23 cellular contexts compared by ENCODE assay signal in genomic region chr16:89707695-89708094, GRCh38. TPM values are rescaled to one million over a fixed set of nuclear protein-coding genes. Genes with fewer than 3 reads are reported as not detected.
DNase-seq lines count a peak whose midpoint lies in the region; ATAC-seq, FAIRE-seq and TF ChIP-seq lines count a peak whose summit lies in the region.
"Had no signal": no experiment of that assay in that cellular context is flagged by ENCODE, and none has a peak within 500 bp of the region (broad histone marks: within the 10 kb centered on the region; RNA-seq: fewer than 3 reads in every experiment).

No MANE protein-coding gene starts in this region.

- no peaks in the 10 kb centered on the region for H3K79me2 ChIP-seq in HepG2 (ENCODE audit: insufficient read depth, low read length)

- WGBS in HepG2 (ENCODE audit: low lambda C conversion rate) = 94% methylated on average over 2 of the region's 9 CpGs
- no CpG with 5 or more reads among the region's 9 CpGs for WGBS in right lobe of liver (ENCODE audit: insufficient coverage, low coverage, low lambda C conversion rate, missing lambda C conversion rate)
- 89 to 92% (median 92%) methylated on average over 9 of the region's 9 CpGs for WGBS in psoas muscle, 3 donors

- H3K4me1 ChIP-seq in HepG2 (ENCODE audit: insufficient read depth, low read length) (peaks cover 4% of the 10 kb centered on the region), right lobe of liver (peaks cover 0 to 6% (median 0%) of the 10 kb centered on the region in 4 donors), psoas muscle (no peaks in the 10 kb centered on the region)

- no peak for TF ChIP-seq POLR2A in HepG2 (IDR thresholded peaks at IDR 0.05; ENCODE audit: insufficient read depth in 1 of 2, low read depth in 2 of 2, low read length in 2 of 2)
- no peak for TF ChIP-seq POLR2A in right lobe of liver (IDR thresholded peaks at IDR 0.05)

- no peak overlapping the region for H3K9ac ChIP-seq in HepG2 (ENCODE audit: insufficient read depth, low read depth, low read length)
- H3K9ac ChIP-seq: KMS-11 had no signal

- peaks cover 1% of the 10 kb centered on the region for H3K36me3 Mint-ChIP-seq in chondrocyte (ENCODE audit: low read depth)
- no peaks in the 10 kb centered on the region for H3K36me3 Mint-ChIP-seq in natural killer cell
- H3K36me3 Mint-ChIP-seq: CD8-positive, alpha-beta memory T cell had no signal

- no peak for DNase-seq in HepG2 (ENCODE audit: low spot score)
- DNase-seq in right lobe of liver = no peak
- DNase-seq in chondrocyte (ENCODE audit: low spot score) = no peak
- DNase-seq in psoas muscle = no peak
- DNase-seq in natural killer cell = no peak
- DNase-seq: AML-193; Calu3; CD8-positive, alpha-beta memory T cell; DMS153; NCI-H1105; NCI-H146; NCI-H2029; NCI-H2227 treated with DMSO at 0.1 percent for 48 hours; NCI-H524; NCI-H774; NK-92 treated with Interleukin-12 subunit alpha and Interleukin-12 subunit beta, amount 100 ng/mL, for 24 hours; Right ventricle myocardium superior had no signal

- TF ChIP-seq CTCF in HepG2 (CRISPR knock-in tag; IDR thresholded peaks at IDR 0.05) (no peak), right lobe of liver (IDR thresholded peaks at IDR 0.05) (no peak), chondrocyte (IDR thresholded peaks at IDR 0.05) (no peak), psoas muscle (IDR thresholded peaks at IDR 0.05) (no peak), natural killer cell (IDR thresholded peaks at IDR 0.05) (no peak)

- no peaks in the 10 kb centered on the region for H3K27me3 Mint-ChIP-seq in chondrocyte (ENCODE audit: low read depth)
- H3K27me3 Mint-ChIP-seq in natural killer cell (ENCODE audit: low read depth in 2 of 2) = no peaks in the 10 kb centered on the region
- H3K27me3 Mint-ChIP-seq: CD8-positive, alpha-beta memory T cell had no signal

- H3K4me1 Mint-ChIP-seq in chondrocyte (ENCODE audit: low read depth) = peaks cover 6% of the 10 kb centered on the region
- peaks cover 6% of the 10 kb centered on the region in 2 donors for H3K4me1 Mint-ChIP-seq in natural killer cell

- CTCF ChIA-PET in HepG2 (lab: Yijun Ruan, JAX; ENCODE audit: low intra/inter-chr PET ratio, low total read pairs) = no interaction called here

- intact Hi-C loops in HepG2 (cut with micrococcal nuclease; ENCODE audit: unreplicated experiment) (loop anchor here (10.0 kb wide), 1 partner anchor 117 kb away; the partner anchor contains the start of gene SPIRE2), right lobe of liver (cut with DNase I) (loop anchor here (10.0 kb wide), 2 partner anchors 87 to 167 kb away; partner anchors contain the start of gene TCF25 (in 1 of the 2)), psoas muscle (cut with DNase I) (loop anchor here (5.0 to 10.0 kb wide), 3 partner anchors 85 to 157 kb away; no protein-coding TSS in a partner anchor), natural killer cell (cut with micrococcal nuclease) (loop anchor here (5.0 kb wide), 2 partner anchors 55 to 205 kb away; no protein-coding TSS in a partner anchor)

- FAIRE-seq in HepG2 (lab: Jason Lieb, UNC) = no peak
- FAIRE-seq: GM12892, RCC 7860 had no signal

- H4K20me1 ChIP-seq in HepG2 (ENCODE audit: insufficient read depth, low read length) = no peaks in the 10 kb centered on the region

- ATAC-seq in HepG2 (peak; percentile 11), right lobe of liver (no peak), SK-N-SH treated with all-trans-retinoic acid at 6 μM for 48 hours (no peak), psoas muscle (no peak), natural killer cell (no peak)

- no peak overlapping the region for H3K27ac ChIP-seq in HepG2 (ENCODE audit: extremely low read length, insufficient read depth, low read length)
- H3K27ac ChIP-seq in right lobe of liver = no peak overlapping the region
- no peak overlapping the region for H3K27ac ChIP-seq in psoas muscle
- H3K27ac ChIP-seq: C4-2B, KMS-11 had no signal

- no peak overlapping the region for H2AFZ ChIP-seq in HepG2 (ENCODE audit: low read length)

- H3K9me3 ChIP-seq in HepG2 (ENCODE audit: low read length) (no peaks in the 10 kb centered on the region), right lobe of liver (no peaks in the 10 kb centered on the region), psoas muscle (no peaks in the 10 kb centered on the region)
- H3K9me3 ChIP-seq: HAP-1 had no signal

- no peaks in the 10 kb centered on the region for H3K27me3 ChIP-seq in HepG2 (ENCODE audit: control insufficient read depth in 1 of 2, insufficient read depth in 2 of 2, low read length in 2 of 2)
- H3K27me3 ChIP-seq in right lobe of liver = no peaks in the 10 kb centered on the region
- H3K27me3 ChIP-seq in psoas muscle (ENCODE audit: insufficient read depth in 3 of 3, low read length in 2 of 3) = peaks cover 0 to 26% (median 0%) of the 10 kb centered on the region in 3 donors

- no peak overlapping the region for H3K4me2 ChIP-seq in HepG2 (ENCODE audit: low read depth, low read length)
- H3K4me2 ChIP-seq: KMS-11 had no signal

- H3K36me3 ChIP-seq in HepG2 (replicated peaks in 1 of 2; ENCODE audit: control insufficient read depth in 1 of 2, insufficient read depth in 2 of 2, low read length in 2 of 2) (no peaks in the 10 kb centered on the region; a peak in 1 of 5 replicates), right lobe of liver (no peaks in the 10 kb centered on the region), psoas muscle (ENCODE audit: insufficient read depth in 1 of 2, low read depth in 1 of 2) (peaks cover 0 to 7% of the 10 kb centered on the region in 2 donors)

- peak overlapping the region; percentile 59 for H3K27ac Mint-ChIP-seq in chondrocyte (ENCODE audit: unreplicated experiment)
- no peak overlapping the region for H3K27ac Mint-ChIP-seq in natural killer cell

- H3K9me3 Mint-ChIP-seq in chondrocyte (ENCODE audit: low read depth) (no peaks in the 10 kb centered on the region), natural killer cell (no peaks in the 10 kb centered on the region)
- H3K9me3 Mint-ChIP-seq: CD8-positive, alpha-beta memory T cell had no signal

- H3K4me3 ChIP-seq in HepG2 (replicated peaks in 1 of 3; ENCODE audit: insufficient read depth in 1 of 3, low read depth in 2 of 3, low read length in 3 of 3) (no peak overlapping the region), right lobe of liver (no peak overlapping the region), psoas muscle (no peak overlapping the region)
- H3K4me3 ChIP-seq: HAP-1 had no signal

- TF ChIP-seq RAD21 in HepG2 (CRISPR knock-in tag; IDR thresholded peaks at IDR 0.05) = no peak

- POLR2A ChIA-PET in HepG2 (lab: Yijun Ruan, JAX) = interaction anchor here (0.8 to 2.1 kb wide), 3 partner anchors 11 to 13 kb away, joined by 3 to 8 read pairs (median 4); partner anchors contain the start of gene VPS9D1

- in situ Hi-C loops in HepG2 (cut with HindIII; ENCODE audit: extremely low pct_ligation_motif_present, low pct_unique_long_range_greater_than_20kb) = loop anchor here (5.0 kb wide), 1 partner anchor 70 kb away; no protein-coding TSS in a partner anchor

- no peak overlapping the region for H3K4me3 Mint-ChIP-seq in chondrocyte (ENCODE audit: unreplicated experiment)
- H3K4me3 Mint-ChIP-seq in natural killer cell = no peak overlapping the region

- TF ChIP-seq EP300 in HepG2 (IDR thresholded peaks at IDR 0.05; ENCODE audit: low read depth in 2 of 2, low read length in 2 of 2) (no peak), HepG2 (CRISPR knock-in tag; IDR thresholded peaks at IDR 0.05; ENCODE audit: borderline replicate concordance) (no peak)

- BruUV-seq in HepG2 (replicated peaks; lab: Mats Ljungman, UMichigan) = no TSS peak

RNA-seq across cellular contexts. Expression of gene SPATA2L, which starts 6.2 kb away (rescaled TPM):
- 17.0 and 20.7 TPM in 2 replicates for total RNA-seq in HepG2 (2016; rRNA removed; fragmentation: Illumina TruSeq; extraction: Trizol)
- total RNA-seq in HepG2 (2016; cell fraction: cytosol; rRNA removed; fragmentation: Illumina TruSeq; extraction: Trizol; ENCODE audit: low read depth) = 5.1 and 5.8 TPM in 2 replicates
- total RNA-seq in HepG2 (2016; cell fraction: insoluble cytoplasmic fraction; rRNA removed; fragmentation: Illumina TruSeq; extraction: Trizol) = 16.3 and 20.7 TPM in 2 replicates
- total RNA-seq in HepG2 (2016; cell fraction: membrane; rRNA removed; fragmentation: Illumina TruSeq; extraction: Trizol) = 12.5 and 13.4 TPM in 2 replicates
- 9.5 and 13.5 TPM in 2 replicates for total RNA-seq in HepG2 (2016; cell fraction: nucleus; rRNA removed; fragmentation: Illumina TruSeq; extraction: Trizol)
- polyA plus RNA-seq in HepG2 (2011; rRNA removed) = 9.1 and 11.8 TPM in 2 replicates
- polyA plus RNA-seq in HepG2 (2011; cell fraction: cytosol; rRNA removed) = 13.4 and 23.3 TPM in 2 replicates
- 26.3 and 28.3 TPM in 2 replicates for polyA plus RNA-seq in HepG2 (2011; cell fraction: nucleus; rRNA removed)
- 6.8 and 12.5 TPM in 2 replicates for polyA plus RNA-seq in HepG2 (2012)
- 3.0 and 3.1 TPM in 2 replicates for polyA plus RNA-seq in HepG2 (2016; cell fraction: cytosol; fragmentation: Illumina TruSeq; extraction: Trizol; ENCODE audit: low read depth)
- polyA plus RNA-seq in HepG2 (2016; cell fraction: insoluble cytoplasmic fraction; fragmentation: Illumina TruSeq; extraction: Trizol; ENCODE audit: low read depth) = 13.3 and 14.0 TPM in 2 replicates
- 5.3 and 7.7 TPM in 2 replicates for polyA plus RNA-seq in HepG2 (2016; cell fraction: membrane; fragmentation: Illumina TruSeq; extraction: Trizol; ENCODE audit: low read depth)
- 14.9 and 15.5 TPM in 2 replicates for polyA plus RNA-seq in HepG2 (2016; cell fraction: nucleus; fragmentation: Illumina TruSeq; extraction: Trizol; ENCODE audit: insufficient read depth, low read depth)
- polyA minus RNA-seq in HepG2 (2011; rRNA and poly(A)+ RNA removed; ENCODE audit: low replicate concordance) = 3.5 and 31.4 TPM in 2 replicates
- 16.7 and 20.7 TPM in 2 replicates for polyA minus RNA-seq in HepG2 (2011; cell fraction: cytosol; rRNA and poly(A)+ RNA removed)
- 8.8 and 8.9 TPM in 2 replicates for polyA minus RNA-seq in HepG2 (2011; cell fraction: nucleus; rRNA and poly(A)+ RNA removed)
- 10 to 100 TPM in 3 of 6 experiments, 1 to 10 TPM in 3; 5.6 to 17.9 (median 11.2) TPM for total RNA-seq in right lobe of liver
- total RNA-seq in chondrocyte = 7.0 to 10.3 TPM (median 9.3 TPM) in 3 replicates
- 1 to 10 TPM in 3 of 4 donors, under 1 TPM in 1; 0.56 to 1.8 (median 1.4) TPM for total RNA-seq in psoas muscle
- polyA plus RNA-seq in psoas muscle = 1 to 10 TPM; 1.0 to 5.9 (median 1.3) TPM
- 10 to 100 TPM; 23.1 to 37.9 (median 24.0) TPM for total RNA-seq in natural killer cell

RNA-seq across cellular contexts. Expression of gene VPS9D1, which starts 13.0 kb away (rescaled TPM):
- total RNA-seq in HepG2 (2016; rRNA removed; fragmentation: Illumina TruSeq; extraction: Trizol) (3.8 and 10.1 TPM in 2 replicates), right lobe of liver (10 to 100 TPM in 3 of 6 experiments, 1 to 10 TPM in 3; 5.6 to 12.4 (median 9.4) TPM), chondrocyte (20.3 to 26.6 TPM (median 20.4 TPM) in 3 replicates), psoas muscle (1 to 10 TPM; 3.7 to 7.0 (median 5.6) TPM), natural killer cell (10 to 100 TPM; 31.7 to 43.0 (median 35.4) TPM)
- total RNA-seq in HepG2 (2016; cell fraction: cytosol; rRNA removed; fragmentation: Illumina TruSeq; extraction: Trizol; ENCODE audit: low read depth) = 2.4 and 3.2 TPM in 2 replicates
- 4.2 and 9.2 TPM in 2 replicates for total RNA-seq in HepG2 (2016; cell fraction: insoluble cytoplasmic fraction; rRNA removed; fragmentation: Illumina TruSeq; extraction: Trizol)
- 5.2 and 6.8 TPM in 2 replicates for total RNA-seq in HepG2 (2016; cell fraction: membrane; rRNA removed; fragmentation: Illumina TruSeq; extraction: Trizol)
- 13.1 and 15.5 TPM in 2 replicates for total RNA-seq in HepG2 (2016; cell fraction: nucleus; rRNA removed; fragmentation: Illumina TruSeq; extraction: Trizol)
- polyA plus RNA-seq in HepG2 (2011; rRNA removed) (13.2 and 18.6 TPM in 2 replicates), psoas muscle (10 to 100 TPM in 1 of 3 donors, 1 to 10 TPM in 2; 4.0 to 10.3 (median 5.2) TPM)
- 4.5 and 5.7 TPM in 2 replicates for polyA plus RNA-seq in HepG2 (2011; cell fraction: cytosol; rRNA removed)
- polyA plus RNA-seq in HepG2 (2011; cell fraction: nucleus; rRNA removed) = 111 and 130 TPM in 2 replicates
- polyA plus RNA-seq in HepG2 (2012) = 7.5 and 10.0 TPM in 2 replicates
- 2.5 and 3.3 TPM in 2 replicates for polyA plus RNA-seq in HepG2 (2016; cell fraction: cytosol; fragmentation: Illumina TruSeq; extraction: Trizol; ENCODE audit: low read depth)
- 4.6 and 6.5 TPM in 2 replicates for polyA plus RNA-seq in HepG2 (2016; cell fraction: insoluble cytoplasmic fraction; fragmentation: Illumina TruSeq; extraction: Trizol; ENCODE audit: low read depth)
- 5.7 and 6.3 TPM in 2 replicates for polyA plus RNA-seq in HepG2 (2016; cell fraction: membrane; fragmentation: Illumina TruSeq; extraction: Trizol; ENCODE audit: low read depth)
- 51.9 and 55.4 TPM in 2 replicates for polyA plus RNA-seq in HepG2 (2016; cell fraction: nucleus; fragmentation: Illumina TruSeq; extraction: Trizol; ENCODE audit: insufficient read depth, low read depth)
- 4.4 and 8.1 TPM in 2 replicates for polyA minus RNA-seq in HepG2 (2011; rRNA and poly(A)+ RNA removed; ENCODE audit: low replicate concordance)
- polyA minus RNA-seq in HepG2 (2011; cell fraction: cytosol; rRNA and poly(A)+ RNA removed) = 2.2 and 5.0 TPM in 2 replicates
- 6.8 and 7.5 TPM in 2 replicates for polyA minus RNA-seq in HepG2 (2011; cell fraction: nucleus; rRNA and poly(A)+ RNA removed)

RNA-seq across cellular contexts. Expression of gene ZNF276, which starts 13.6 kb away (rescaled TPM):
- total RNA-seq in HepG2 (2016; rRNA removed; fragmentation: Illumina TruSeq; extraction: Trizol) (6.8 and 17.7 TPM in 2 replicates), right lobe of liver (10 to 100 TPM in 2 of 6 experiments, 1 to 10 TPM in 4; 6.9 to 13.4 (median 9.1) TPM), chondrocyte (16.2 to 23.0 TPM (median 17.4 TPM) in 3 replicates), psoas muscle (10 to 100 TPM; 11.5 to 13.6 (median 11.7) TPM), natural killer cell (100 to 1,000 TPM; 146 to 206 (median 186) TPM)
- 4.4 and 4.7 TPM in 2 replicates for total RNA-seq in HepG2 (2016; cell fraction: cytosol; rRNA removed; fragmentation: Illumina TruSeq; extraction: Trizol; ENCODE audit: low read depth)
- 4.5 and 15.9 TPM in 2 replicates for total RNA-seq in HepG2 (2016; cell fraction: insoluble cytoplasmic fraction; rRNA removed; fragmentation: Illumina TruSeq; extraction: Trizol)
- 5.4 and 8.2 TPM in 2 replicates for total RNA-seq in HepG2 (2016; cell fraction: membrane; rRNA removed; fragmentation: Illumina TruSeq; extraction: Trizol)
- total RNA-seq in HepG2 (2016; cell fraction: nucleus; rRNA removed; fragmentation: Illumina TruSeq; extraction: Trizol) = 22.3 and 26.8 TPM in 2 replicates
- polyA plus RNA-seq in HepG2 (2011; rRNA removed) (18.0 and 24.3 TPM in 2 replicates), psoas muscle (10 to 100 TPM in 1 of 3 donors, 1 to 10 TPM in 2; 7.6 to 11.1 (median 9.9) TPM)
- 8.0 and 12.2 TPM in 2 replicates for polyA plus RNA-seq in HepG2 (2011; cell fraction: cytosol; rRNA removed)
- 148 and 167 TPM in 2 replicates for polyA plus RNA-seq in HepG2 (2011; cell fraction: nucleus; rRNA removed)
- polyA plus RNA-seq in HepG2 (2012) = 16.1 and 20.0 TPM in 2 replicates
- 2.3 and 3.4 TPM in 2 replicates for polyA plus RNA-seq in HepG2 (2016; cell fraction: cytosol; fragmentation: Illumina TruSeq; extraction: Trizol; ENCODE audit: low read depth)
- polyA plus RNA-seq in HepG2 (2016; cell fraction: insoluble cytoplasmic fraction; fragmentation: Illumina TruSeq; extraction: Trizol; ENCODE audit: low read depth) = 7.0 and 9.8 TPM in 2 replicates
- 4.7 and 8.3 TPM in 2 replicates for polyA plus RNA-seq in HepG2 (2016; cell fraction: membrane; fragmentation: Illumina TruSeq; extraction: Trizol; ENCODE audit: low read depth)
- polyA plus RNA-seq in HepG2 (2016; cell fraction: nucleus; fragmentation: Illumina TruSeq; extraction: Trizol; ENCODE audit: insufficient read depth, low read depth) = 66.1 and 72.8 TPM in 2 replicates
- 14.5 and 22.1 TPM in 2 replicates for polyA minus RNA-seq in HepG2 (2011; rRNA and poly(A)+ RNA removed; ENCODE audit: low replicate concordance)
- 4.0 and 6.3 TPM in 2 replicates for polyA minus RNA-seq in HepG2 (2011; cell fraction: cytosol; rRNA and poly(A)+ RNA removed)
- polyA minus RNA-seq in HepG2 (2011; cell fraction: nucleus; rRNA and poly(A)+ RNA removed) = 27.8 and 28.5 TPM in 2 replicates

RNA-seq across cellular contexts. Expression of gene CDK10, which starts 21.2 kb away (rescaled TPM):
- 1.2 and 2.5 TPM in 2 replicates for total RNA-seq in HepG2 (2016; rRNA removed; fragmentation: Illumina TruSeq; extraction: Trizol)
- 4.2 and 5.8 TPM in 2 replicates for total RNA-seq in HepG2 (2016; cell fraction: cytosol; rRNA removed; fragmentation: Illumina TruSeq; extraction: Trizol; ENCODE audit: low read depth)
- total RNA-seq in HepG2 (2016; cell fraction: insoluble cytoplasmic fraction; rRNA removed; fragmentation: Illumina TruSeq; extraction: Trizol) = 1.4 and 2.6 TPM in 2 replicates
- total RNA-seq in HepG2 (2016; cell fraction: membrane; rRNA removed; fragmentation: Illumina TruSeq; extraction: Trizol) = 3.5 TPM in 2 replicates
- 2.4 and 3.5 TPM in 2 replicates for total RNA-seq in HepG2 (2016; cell fraction: nucleus; rRNA removed; fragmentation: Illumina TruSeq; extraction: Trizol)
- 3.9 and 4.3 TPM in 2 replicates for polyA plus RNA-seq in HepG2 (2011; rRNA removed)
- 1.5 and 2.1 TPM in 2 replicates for polyA plus RNA-seq in HepG2 (2011; cell fraction: cytosol; rRNA removed)
- polyA plus RNA-seq in HepG2 (2011; cell fraction: nucleus; rRNA removed) = 28.1 and 29.8 TPM in 2 replicates
- 2.7 and 6.1 TPM in 2 replicates for polyA plus RNA-seq in HepG2 (2012)
- 1.1 TPM in 2 replicates for polyA plus RNA-seq in HepG2 (2016; cell fraction: cytosol; fragmentation: Illumina TruSeq; extraction: Trizol; ENCODE audit: low read depth)
- 1.1 and 1.2 TPM in 2 replicates for polyA plus RNA-seq in HepG2 (2016; cell fraction: insoluble cytoplasmic fraction; fragmentation: Illumina TruSeq; extraction: Trizol; ENCODE audit: low read depth)
- polyA plus RNA-seq in HepG2 (2016; cell fraction: membrane; fragmentation: Illumina TruSeq; extraction: Trizol; ENCODE audit: low read depth) = 1.0 and 1.2 TPM in 2 replicates
- 11.0 and 12.6 TPM in 2 replicates for polyA plus RNA-seq in HepG2 (2016; cell fraction: nucleus; fragmentation: Illumina TruSeq; extraction: Trizol; ENCODE audit: insufficient read depth, low read depth)
- polyA minus RNA-seq in HepG2 (2011; rRNA and poly(A)+ RNA removed; ENCODE audit: low replicate concordance) = 2.9 and 43.1 TPM in 2 replicates
- 1.6 and 2.8 TPM in 2 replicates for polyA minus RNA-seq in HepG2 (2011; cell fraction: cytosol; rRNA and poly(A)+ RNA removed)
- polyA minus RNA-seq in HepG2 (2011; cell fraction: nucleus; rRNA and poly(A)+ RNA removed) = 4.5 and 5.8 TPM in 2 replicates
- 10 to 100 TPM; 35.0 to 72.2 (median 53.7) TPM for total RNA-seq in right lobe of liver
- 43.7 to 63.0 TPM (median 45.8 TPM) in 3 replicates for total RNA-seq in chondrocyte
- 10 to 100 TPM; 23.0 to 33.5 (median 28.7) TPM for total RNA-seq in psoas muscle
- polyA plus RNA-seq in psoas muscle = 10 to 100 TPM; 31.5 to 47.8 (median 35.6) TPM
- 100 to 1,000 TPM; 102 to 123 (median 114) TPM for total RNA-seq in natural killer cell

RNA-seq across cellular contexts. Expression of gene SPATA33, which starts 50.1 kb away (rescaled TPM):
- total RNA-seq in HepG2 (2016; rRNA removed; fragmentation: Illumina TruSeq; extraction: Trizol) = 11.0 and 11.2 TPM in 2 replicates
- total RNA-seq in HepG2 (2016; cell fraction: cytosol; rRNA removed; fragmentation: Illumina TruSeq; extraction: Trizol; ENCODE audit: low read depth) = 9.1 and 14.3 TPM in 2 replicates
- 11.7 and 12.8 TPM in 2 replicates for total RNA-seq in HepG2 (2016; cell fraction: insoluble cytoplasmic fraction; rRNA removed; fragmentation: Illumina TruSeq; extraction: Trizol)
- total RNA-seq in HepG2 (2016; cell fraction: membrane; rRNA removed; fragmentation: Illumina TruSeq; extraction: Trizol) = 14.6 and 17.6 TPM in 2 replicates
- 9.0 and 10.4 TPM in 2 replicates for total RNA-seq in HepG2 (2016; cell fraction: nucleus; rRNA removed; fragmentation: Illumina TruSeq; extraction: Trizol)
- 5.7 and 6.3 TPM in 2 replicates for polyA plus RNA-seq in HepG2 (2011; rRNA removed)
- polyA plus RNA-seq in HepG2 (2011; cell fraction: cytosol; rRNA removed) = 3.3 and 3.5 TPM in 2 replicates
- 14.9 and 16.4 TPM in 2 replicates for polyA plus RNA-seq in HepG2 (2011; cell fraction: nucleus; rRNA removed)
- 8.1 and 9.7 TPM in 2 replicates for polyA plus RNA-seq in HepG2 (2012)
- 17.1 and 17.6 TPM in 2 replicates for polyA plus RNA-seq in HepG2 (2016; cell fraction: cytosol; fragmentation: Illumina TruSeq; extraction: Trizol; ENCODE audit: low read depth)
- polyA plus RNA-seq in HepG2 (2016; cell fraction: insoluble cytoplasmic fraction; fragmentation: Illumina TruSeq; extraction: Trizol; ENCODE audit: low read depth) = 12.9 and 16.7 TPM in 2 replicates
- polyA plus RNA-seq in HepG2 (2016; cell fraction: membrane; fragmentation: Illumina TruSeq; extraction: Trizol; ENCODE audit: low read depth) = 20.1 and 25.8 TPM in 2 replicates
- polyA plus RNA-seq in HepG2 (2016; cell fraction: nucleus; fragmentation: Illumina TruSeq; extraction: Trizol; ENCODE audit: insufficient read depth, low read depth) = 25.8 and 32.4 TPM in 2 replicates
- polyA minus RNA-seq in HepG2 (2011; rRNA and poly(A)+ RNA removed; ENCODE audit: low replicate concordance) = 6.0 and 18.6 TPM in 2 replicates
- 1.4 and 1.8 TPM in 2 replicates for polyA minus RNA-seq in HepG2 (2011; cell fraction: cytosol; rRNA and poly(A)+ RNA removed)
- polyA minus RNA-seq in HepG2 (2011; cell fraction: nucleus; rRNA and poly(A)+ RNA removed) = 7.2 and 7.7 TPM in 2 replicates
- 1 to 10 TPM; 1.8 to 5.0 (median 3.3) TPM for total RNA-seq in right lobe of liver
- 8.8 to 12.6 TPM (median 10.3 TPM) in 3 replicates for total RNA-seq in chondrocyte
- total RNA-seq in psoas muscle = 1 to 10 TPM; 1.2 to 3.0 (median 2.5) TPM
- 1 to 10 TPM; 2.3 to 8.2 (median 4.8) TPM for polyA plus RNA-seq in psoas muscle
- 10 to 100 TPM in 1 of 3 donors, 1 to 10 TPM in 2; 6.5 to 11.9 (median 8.4) TPM for total RNA-seq in natural killer cell
